In genomic region chr20:51731771-51732453, GRCh38 we compare ENCODE assay signal across 1 cellular context.
TF ChIP-seq lines count a peak whose summit lies in the region.

No MANE protein-coding gene starts in this region.

TF ChIP-seq in WTC11, 78 proteins besides CTCF, POLR2A, EP300 and RAD21 (continued from another document):
- TF ChIP-seq PRDM15 (CRISPR knock-in tag; IDR thresholded peaks at IDR 0.05) (no peak), IRF1 (CRISPR knock-in tag; IDR thresholded peaks at IDR 0.05) (no peak)
